8 cellular contexts compared by ENCODE assay signal in genomic region chr2:64017811-64018714, GRCh38. TPM values are rescaled to one million over a fixed set of nuclear protein-coding genes. Genes with fewer than 3 reads are reported as not detected.
DNase-seq lines count a peak whose midpoint lies in the region; TF ChIP-seq lines count a peak whose summit lies in the region.

No MANE protein-coding gene starts in this region.

- H3K27me3 ChIP-seq in effector memory CD4-positive, alpha-beta T cell (replicated peaks; ENCODE audit: control insufficient read depth, insufficient read depth, low read length, poor library complexity, severe bottlenecking): no peaks in the 10 kb centered on the region
- no peaks in the 10 kb centered on the region for H3K27me3 ChIP-seq in vagina

- H3K4me1 ChIP-seq in effector memory CD4-positive, alpha-beta T cell (ENCODE audit: control insufficient read depth, insufficient read depth, low read length, poor library complexity, severe bottlenecking): peaks cover 6% of the 10 kb centered on the region
- peaks cover 11% of the 10 kb centered on the region for H3K4me1 ChIP-seq in mesodermal cell (ENCODE audit: control insufficient read depth, insufficient read depth, low read length, poor library complexity, severe bottlenecking)
- peaks cover 55% of the 10 kb centered on the region for H3K4me1 ChIP-seq in vagina

- no peaks in the 10 kb centered on the region for H3K27me3 Mint-ChIP-seq in IgD-negative memory B cell

- peak overlapping the region; percentile 56 for H3K27ac ChIP-seq in effector memory CD4-positive, alpha-beta T cell (ENCODE audit: insufficient read depth, low read length, poor library complexity, severe bottlenecking)
- H3K27ac ChIP-seq in mesodermal cell (ENCODE audit: low read depth, low read length, severe bottlenecking) (peak overlapping the region; percentile 93), vagina (peak overlapping the region; percentile 98)

- H3K9me3 Mint-ChIP-seq in IgD-negative memory B cell: no peaks in the 10 kb centered on the region

- peak; percentile 51 for DNase-seq in DMS53 (lab: John Stamatoyannopoulos, UW)
- DNase-seq in SHP77 treated with DMSO at 0.1 percent for 48 hours (lab: John Stamatoyannopoulos, UW): peak; percentile 50
- DNase-seq in effector memory CD4-positive, alpha-beta T cell: no peak
- DNase-seq in vagina (ENCODE audit: extremely low spot score in 2 of 2): no peak
- no peak for DNase-seq in iPS-NIHi11 (ENCODE audit: low spot score)
- no peak for DNase-seq in epidermal melanocyte (ENCODE audit: insufficient read length, low spot score)

- 24 to 26% methylated on average over 11 to 16 of the region's 22 CpGs for WGBS in mesodermal cell (ENCODE audit: insufficient coverage in 2 of 2), 2 experiments

- peaks cover 20 to 31% (median 24%) of the 10 kb centered on the region in 3 donors for H3K4me1 Mint-ChIP-seq in IgD-negative memory B cell

- no peaks in the 10 kb centered on the region for H3K36me3 ChIP-seq in effector memory CD4-positive, alpha-beta T cell (ENCODE audit: control insufficient read depth, insufficient read depth, low read length)
- H3K36me3 ChIP-seq in mesodermal cell (ENCODE audit: control insufficient read depth, insufficient read depth, low read length): no peaks in the 10 kb centered on the region
- no peaks in the 10 kb centered on the region for H3K36me3 ChIP-seq in vagina

- peak overlapping the region; percentile 85 for H3K4me3 ChIP-seq in effector memory CD4-positive, alpha-beta T cell (ENCODE audit: insufficient read depth, low read depth, low read length, poor library complexity, severe bottlenecking)
- H3K4me3 ChIP-seq in mesodermal cell (ENCODE audit: extremely low read depth, insufficient read depth, low read length, poor library complexity, severe bottlenecking) (peak overlapping the region; percentile 71), vagina (peak overlapping the region; percentile 76 to 97)

- peak overlapping the region; percentile 84 to 97 (median 94) for H3K27ac Mint-ChIP-seq in IgD-negative memory B cell

- no peaks in the 10 kb centered on the region for H3K9me3 ChIP-seq in effector memory CD4-positive, alpha-beta T cell (ENCODE audit: control insufficient read depth, low read length)
- H3K9me3 ChIP-seq in mesodermal cell (ENCODE audit: control insufficient read depth, low read length): no peaks in the 10 kb centered on the region
- H3K9me3 ChIP-seq in vagina: no peaks in the 10 kb centered on the region

- TF ChIP-seq POLR2A in vagina (IDR thresholded peaks at IDR 0.05): no peak

- intact Hi-C loops in vagina (cut with DNase I): no loop called here

- peak overlapping the region; percentile 92 to 100 (median 98) for H3K4me3 Mint-ChIP-seq in IgD-negative memory B cell

- TF ChIP-seq CTCF in vagina (IDR thresholded peaks at IDR 0.05): no peak

- H3K36me3 Mint-ChIP-seq in IgD-negative memory B cell: no peaks in the 10 kb centered on the region

RNA-seq across cellular contexts. Expression of gene VPS54, which starts 1.2 kb away (rescaled TPM):
- polyA plus RNA-seq in IgD-negative memory B cell: 5.2 TPM
- polyA plus RNA-seq in mesodermal cell (2013, experiment 1 of 2): 30.0 TPM
- 31.9 TPM for polyA plus RNA-seq in mesodermal cell (2013, experiment 2 of 2)
- 22.3 TPM for total RNA-seq in vagina

Comparison
In these comparisons a context has a peak if more than half of its experiments do, and no peak if none do; other contexts are left out.
1. DNase-seq: peak in DMS53 (single experiment) and SHP77 treated with DMSO at 0.1 percent for 48 hours (single experiment); none in effector memory CD4-positive, alpha-beta T cell (0 of 3), vagina (0 of 2), iPS-NIHi11 (single experiment) and epidermal melanocyte (single experiment).
2. Peak in every context shown above with its lines, with median percentiles within 50 percentile points of each other: H3K27ac ChIP-seq and H3K4me3 ChIP-seq.